1 cellular context compared by ENCODE assay signal in the genomic region with DNA sequence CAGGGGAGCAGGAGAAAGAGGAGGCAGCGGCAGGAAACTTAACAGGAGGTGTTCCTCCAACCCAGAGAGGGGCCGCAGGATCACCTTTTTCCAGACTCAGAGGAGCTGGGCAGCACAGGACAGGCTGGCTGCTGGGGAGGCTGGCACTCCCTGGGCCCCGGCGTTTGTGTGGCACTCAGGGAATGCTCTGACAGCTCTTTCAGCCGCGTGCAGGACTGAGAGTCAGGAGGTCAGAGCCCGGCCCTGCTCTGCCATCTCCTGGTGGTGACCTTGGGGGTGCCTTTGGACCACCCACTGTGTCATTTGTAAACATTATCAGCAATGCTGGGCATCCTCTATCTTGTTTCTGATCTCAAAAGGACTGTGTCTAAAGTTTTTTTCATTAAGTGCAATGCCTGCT.
TF ChIP-seq lines count a peak whose summit lies in the region.

No MANE protein-coding gene starts in this region.

TF ChIP-seq in WTC11, 78 proteins besides CTCF, POLR2A, EP300 and RAD21 (continued from another document):
- TF ChIP-seq, protein P1, sequence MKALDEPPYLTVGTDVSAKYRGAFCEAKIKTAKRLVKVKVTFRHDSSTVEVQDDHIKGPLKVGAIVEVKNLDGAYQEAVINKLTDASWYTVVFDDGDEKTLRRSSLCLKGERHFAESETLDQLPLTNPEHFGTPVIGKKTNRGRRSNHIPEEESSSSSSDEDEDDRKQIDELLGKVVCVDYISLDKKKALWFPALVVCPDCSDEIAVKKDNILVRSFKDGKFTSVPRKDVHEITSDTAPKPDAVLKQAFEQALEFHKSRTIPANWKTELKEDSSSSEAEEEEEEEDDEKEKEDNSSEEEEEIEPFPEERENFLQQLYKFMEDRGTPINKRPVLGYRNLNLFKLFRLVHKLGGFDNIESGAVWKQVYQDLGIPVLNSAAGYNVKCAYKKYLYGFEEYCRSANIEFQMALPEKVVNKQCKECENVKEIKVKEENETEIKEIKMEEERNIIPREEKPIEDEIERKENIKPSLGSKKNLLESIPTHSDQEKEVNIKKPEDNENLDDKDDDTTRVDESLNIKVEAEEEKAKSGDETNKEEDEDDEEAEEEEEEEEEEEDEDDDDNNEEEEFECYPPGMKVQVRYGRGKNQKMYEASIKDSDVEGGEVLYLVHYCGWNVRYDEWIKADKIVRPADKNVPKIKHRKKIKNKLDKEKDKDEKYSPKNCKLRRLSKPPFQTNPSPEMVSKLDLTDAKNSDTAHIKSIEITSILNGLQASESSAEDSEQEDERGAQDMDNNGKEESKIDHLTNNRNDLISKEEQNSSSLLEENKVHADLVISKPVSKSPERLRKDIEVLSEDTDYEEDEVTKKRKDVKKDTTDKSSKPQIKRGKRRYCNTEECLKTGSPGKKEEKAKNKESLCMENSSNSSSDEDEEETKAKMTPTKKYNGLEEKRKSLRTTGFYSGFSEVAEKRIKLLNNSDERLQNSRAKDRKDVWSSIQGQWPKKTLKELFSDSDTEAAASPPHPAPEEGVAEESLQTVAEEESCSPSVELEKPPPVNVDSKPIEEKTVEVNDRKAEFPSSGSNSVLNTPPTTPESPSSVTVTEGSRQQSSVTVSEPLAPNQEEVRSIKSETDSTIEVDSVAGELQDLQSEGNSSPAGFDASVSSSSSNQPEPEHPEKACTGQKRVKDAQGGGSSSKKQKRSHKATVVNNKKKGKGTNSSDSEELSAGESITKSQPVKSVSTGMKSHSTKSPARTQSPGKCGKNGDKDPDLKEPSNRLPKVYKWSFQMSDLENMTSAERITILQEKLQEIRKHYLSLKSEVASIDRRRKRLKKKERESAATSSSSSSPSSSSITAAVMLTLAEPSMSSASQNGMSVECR (CRISPR knock-in tag; IDR thresholded peaks at IDR 0.05; ENCODE audit: borderline replicate concordance) = no peak
- no peak for TF ChIP-seq ZNF396 (CRISPR knock-in tag; IDR thresholded peaks at IDR 0.05; ENCODE audit: borderline replicate concordance)
- no peak for TF ChIP-seq SOX15 (CRISPR knock-in tag; IDR thresholded peaks at IDR 0.05)
- no peak for TF ChIP-seq GABPB1 (CRISPR knock-in tag; IDR thresholded peaks at IDR 0.05)
- TF ChIP-seq ZNF138 (CRISPR knock-in tag; conservative IDR thresholded peaks at IDR 0.05) = no peak
- no peak for TF ChIP-seq CDX4 (CRISPR knock-in tag; IDR thresholded peaks at IDR 0.05; ENCODE audit: borderline replicate concordance)
- TF ChIP-seq FOXJ3 (CRISPR knock-in tag; IDR thresholded peaks at IDR 0.05; ENCODE audit: borderline replicate concordance) = no peak
- TF ChIP-seq JAZF1 (CRISPR knock-in tag; IDR thresholded peaks at IDR 0.05) = no peak
- no peak for TF ChIP-seq NR2C2 (CRISPR knock-in tag; IDR thresholded peaks at IDR 0.05)
- no peak for TF ChIP-seq PRRX2 (CRISPR knock-in tag; IDR thresholded peaks at IDR 0.05)
